In genomic region chr11:47565340-47566165, GRCh38 we compare ENCODE assay signal across 8 cellular contexts. TPM values are rescaled to one million over a fixed set of nuclear protein-coding genes. Genes with fewer than 3 reads are reported as not detected.
DNase-seq lines count a peak whose midpoint lies in the region; ATAC-seq and TF ChIP-seq lines count a peak whose summit lies in the region.

A gene with protein sequence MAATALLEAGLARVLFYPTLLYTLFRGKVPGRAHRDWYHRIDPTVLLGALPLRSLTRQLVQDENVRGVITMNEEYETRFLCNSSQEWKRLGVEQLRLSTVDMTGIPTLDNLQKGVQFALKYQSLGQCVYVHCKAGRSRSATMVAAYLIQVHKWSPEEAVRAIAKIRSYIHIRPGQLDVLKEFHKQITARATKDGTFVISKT (plus strand): TSS chr11:47565599. CDS start chr11:47565623, 24 bp downstream.

- DNase-seq in D341Med (ENCODE audit: low spot score) = peak; percentile 90
- DNase-seq in HT1080 (ENCODE audit: low read depth) = peak; percentile 64
- peak; percentile 62 to 82 for DNase-seq in SJSA1 (ENCODE audit: low read depth in 1 of 2, low spot score in 2 of 2)
- DNase-seq in activated naive CD4-positive, alpha-beta T cell treated with Interleukin-2 at 50 U/mL for 16 hours = peak; percentile 69
- DNase-seq in glomerular visceral epithelial cell (ENCODE audit: extremely low spot score) = peak; percentile 73
- peak; percentile 95 for DNase-seq in osteoblast (ENCODE audit: insufficient read length, low spot score, missing footprints)
- DNase-seq in upper lobe of left lung = peak; percentile 82 to 95

- H3K27ac ChIP-seq in SJSA1 (peak within 1 kb of the TSS; percentile 48), osteoblast (ENCODE audit: low read depth, low read length) (peak within 1 kb of the TSS; percentile 68), upper lobe of left lung (peak within 1 kb of the TSS; percentile 70 to 91 (median 86))

- no peaks in the 10 kb centered on the region for H4K20me1 ChIP-seq in osteoblast (ENCODE audit: insufficient read depth, low read length)

- ATAC-seq in GM19468 (IDR thresholded peaks at IDR 0.05; ENCODE audit: extremely low read depth, unreplicated experiment) (peak; percentile 49), upper lobe of left lung (ENCODE audit: low FRiP score in 2 of 2) (peak; percentile 92 to 98)

- H3K79me2 ChIP-seq in osteoblast (ENCODE audit: insufficient read depth, low read length) = peaks cover 46% of the 10 kb centered on the region

- H3K36me3 ChIP-seq in SJSA1 (peaks cover 40% of the 10 kb centered on the region), osteoblast (ENCODE audit: insufficient read depth, low read length) (peaks cover 12% of the 10 kb centered on the region), upper lobe of left lung (peaks cover 0 to 12% (median 0%) of the 10 kb centered on the region in 4 donors)

- H3K4me1 ChIP-seq in SJSA1 (replicated peaks) (peaks cover 16% of the 10 kb centered on the region), osteoblast (ENCODE audit: insufficient read depth, low read length) (peaks cover 12% of the 10 kb centered on the region), upper lobe of left lung (peaks cover 11 to 24% (median 16%) of the 10 kb centered on the region in 4 donors)

- H3K9me3 ChIP-seq in SJSA1 (replicated peaks) (no peaks in the 10 kb centered on the region), osteoblast (ENCODE audit: low read depth, low read length) (no peaks in the 10 kb centered on the region), upper lobe of left lung (no peaks in the 10 kb centered on the region)

- H2AFZ ChIP-seq in osteoblast (ENCODE audit: low read length) = peak within 1 kb of the TSS; percentile 90

- H3K4me2 ChIP-seq in osteoblast (ENCODE audit: insufficient read depth, low read length) = peak within 1 kb of the TSS; percentile 90

- H3K4me3 ChIP-seq in SJSA1 = peak within 1 kb of the TSS; percentile 89
- peak within 1 kb of the TSS; percentile 98 for H3K4me3 ChIP-seq in osteoblast (ENCODE audit: insufficient read depth, low read length)
- H3K4me3 ChIP-seq in upper lobe of left lung = peak within 1 kb of the TSS; percentile 60 to 98 (median 82)

- TF ChIP-seq EP300 in upper lobe of left lung (IDR thresholded peaks at IDR 0.05) = no peak

- no peaks in the 10 kb centered on the region for H3K27me3 ChIP-seq in SJSA1 (replicated peaks)
- no peaks in the 10 kb centered on the region for H3K27me3 ChIP-seq in osteoblast (ENCODE audit: insufficient read depth, low read length)
- no peaks in the 10 kb centered on the region for H3K27me3 ChIP-seq in upper lobe of left lung

- TF ChIP-seq POLR2A in upper lobe of left lung (IDR thresholded peaks at IDR 0.05) = peak in 3 of 4 donors; percentile 62 to 82 (median 75)

- WGBS in upper lobe of left lung, 2 donors = 1 to 3% methylated on average over 13 to 14 of the region's 86 CpGs

- TF ChIP-seq CTCF in osteoblast (IDR thresholded peaks at IDR 0.05; ENCODE audit: extremely low read depth, low read depth, low read length) (no peak), upper lobe of left lung (IDR thresholded peaks at IDR 0.05) (no peak)

RNA-seq across cellular contexts. Expression of the gene that starts here (rescaled TPM):
- total RNA-seq in HT1080 (2014; rRNA removed; shearing (Covaris generic)) = 123 and 128 TPM in 2 replicates
- polyA plus RNA-seq in HT1080 (2015; cell fraction: cytosol; rRNA removed) = 86.7 and 90.2 TPM in 2 replicates
- polyA plus RNA-seq in HT1080 (2015; cell fraction: nucleus; rRNA removed) = 18.7 and 27.9 TPM in 2 replicates
- 134 and 165 TPM in 2 replicates for total RNA-seq in SJSA1 (2014; rRNA removed; shearing (Covaris generic))
- total RNA-seq in osteoblast (67.5 and 80.7 TPM in 2 replicates), upper lobe of left lung (100 to 1,000 TPM in 2 of 6 donors, 10 to 100 TPM in 4; 69.1 to 188 (median 89.9) TPM)

Comparison
In these comparisons a context has a peak if more than half of its experiments do, and no peak if none do; other contexts are left out.
1. Peak in every context shown above with its lines: DNase-seq, ATAC-seq, H3K4me3 ChIP-seq and H3K27ac ChIP-seq.